Comparison of ENCODE assay signal across 8 cellular contexts in genomic region chr4:173360587-173361221, GRCh38. TPM values are rescaled to one million over a fixed set of nuclear protein-coding genes. Genes with fewer than 3 reads are reported as not detected.
DNase-seq lines count a peak whose midpoint lies in the region; ATAC-seq and TF ChIP-seq lines count a peak whose summit lies in the region.

No MANE protein-coding gene starts in this region.

- H3K9me3 Mint-ChIP-seq in effector memory CD8-positive, alpha-beta T cell = no peaks in the 10 kb centered on the region

- H3K4me3 ChIP-seq in AG04449 (ENCODE audit: low read depth, low read length) = no peak overlapping the region
- no peak overlapping the region for H3K4me3 ChIP-seq in SK-N-SH (ENCODE audit: low read depth in 2 of 2, low read length in 1 of 2)

- H3K27me3 Mint-ChIP-seq in effector memory CD8-positive, alpha-beta T cell = no peaks in the 10 kb centered on the region

- POLR2A ChIA-PET in AG04449 (lab: Yijun Ruan, JAX) = no interaction called here
- POLR2A ChIA-PET in SK-N-SH (lab: Yijun Ruan, JAX) = no interaction called here

- no peaks in the 10 kb centered on the region for H3K9me2 ChIP-seq in SK-N-SH

- H3K9ac ChIP-seq in SK-N-SH = no peak overlapping the region

- peaks cover 4% of the 10 kb centered on the region for H3F3A ChIP-seq in SK-N-SH (replicated peaks; ENCODE audit: insufficient read depth)

- intact Hi-C loops in left ventricle myocardium superior (cut with micrococcal nuclease) = no loop called here

- no peaks in the 10 kb centered on the region for H3K36me3 Mint-ChIP-seq in effector memory CD8-positive, alpha-beta T cell (ENCODE audit: insufficient read depth)

- H3K4me1 Mint-ChIP-seq in effector memory CD8-positive, alpha-beta T cell (ENCODE audit: low read depth in 2 of 2) = peaks cover 3 to 7% of the 10 kb centered on the region in 2 donors

- peak; percentile 55 for ATAC-seq in GM18511 (IDR thresholded peaks at IDR 0.05; ENCODE audit: unreplicated experiment)
- no peak for ATAC-seq in effector memory CD8-positive, alpha-beta T cell (replicated peaks)
- ATAC-seq in HG02870 (IDR thresholded peaks at IDR 0.05; ENCODE audit: unreplicated experiment) = no peak
- ATAC-seq in GM19452 (IDR thresholded peaks at IDR 0.05; ENCODE audit: unreplicated experiment) = no peak
- no peak for ATAC-seq in left ventricle myocardium superior

- no peak overlapping the region for H3K4me3 Mint-ChIP-seq in effector memory CD8-positive, alpha-beta T cell

- TF ChIP-seq CTCF in AG04449 (IDR thresholded peaks at IDR 0.05; ENCODE audit: insufficient read depth, low read length, missing control alignments) (peak; percentile 26), SK-N-SH (IDR thresholded peaks at IDR 0.05) (peak; percentile 48)

- H3K27ac ChIP-seq in SK-N-SH (ENCODE audit: low read depth in 2 of 2, low read length in 1 of 2) = no peak overlapping the region

- WGBS in SK-N-SH (ENCODE audit: low lambda C conversion rate) = 63% methylated on average over 5 of the region's 5 CpGs

- H4K20me1 ChIP-seq in SK-N-SH (ENCODE audit: insufficient read depth) = no peaks in the 10 kb centered on the region

- no peaks in the 10 kb centered on the region for H3K9me3 ChIP-seq in SK-N-SH

- peaks cover 2 to 3% of the 10 kb centered on the region in 2 experiments; a peak in 1 of 4 replicates for H3K4me1 ChIP-seq in SK-N-SH (ENCODE audit: control insufficient read depth in 1 of 2, insufficient read depth in 2 of 2, low read depth in 1 of 2, low read length in 1 of 2)

- H3K36me3 ChIP-seq in SK-N-SH (replicated peaks in 1 of 2; ENCODE audit: control insufficient read depth in 1 of 2, insufficient read depth in 2 of 2, low read length in 1 of 2) = no peaks in the 10 kb centered on the region

- no peak overlapping the region for H3K27ac Mint-ChIP-seq in effector memory CD8-positive, alpha-beta T cell

- H2AFZ ChIP-seq in SK-N-SH (ENCODE audit: low read depth) = peak overlapping the region; percentile 45; the same call in 1 of the 2 replicates

- CTCF ChIA-PET in AG04449 (lab: Yijun Ruan, JAX) = interaction anchor here (0.5 to 7.8 kb wide), 21 partner anchors 9 to 338 kb away, joined by 3 to 67 read pairs (median 4); no protein-coding TSS in a partner anchor
- CTCF ChIA-PET in SK-N-SH (lab: Yijun Ruan, JAX) = interaction anchor here (0.6 to 1.3 kb wide), 5 partner anchors 9 to 59 kb away, joined by 3 to 7 read pairs (median 3); no protein-coding TSS in a partner anchor

- no peak for TF ChIP-seq EP300 in SK-N-SH (IDR thresholded peaks at IDR 0.05; ENCODE audit: borderline replicate concordance in 1 of 2, low read depth in 1 of 2, low read length in 1 of 2)

- peak; percentile 42 for TF ChIP-seq RAD21 in SK-N-SH (IDR thresholded peaks at IDR 0.05; ENCODE audit: low read length)

- H3K4me2 ChIP-seq in SK-N-SH = no peak overlapping the region

- no peak for DNase-seq in AG04449 (ENCODE audit: low read depth, low spot score)
- DNase-seq in SK-N-SH = no peak
- peak; percentile 16 for DNase-seq in glomerular visceral epithelial cell (ENCODE audit: extremely low spot score)
- DNase-seq in effector memory CD8-positive, alpha-beta T cell = no peak
- DNase-seq in left ventricle myocardium superior = no peak

- H3K27me3 ChIP-seq in SK-N-SH (ENCODE audit: insufficient read depth) = no peaks in the 10 kb centered on the region

- no peaks in the 10 kb centered on the region for H3K79me2 ChIP-seq in SK-N-SH (ENCODE audit: insufficient read depth)

TF ChIP-seq in SK-N-SH, 30 proteins besides CTCF, POLR2A, EP300 and RAD21:
- TF ChIP-seq PBX3 (IDR thresholded peaks at IDR 0.05) (no peak), IRF3 (IDR thresholded peaks at IDR 0.05; ENCODE audit: low read depth, low read length) (no peak), SMC3 (IDR thresholded peaks at IDR 0.05; ENCODE audit: low read depth, low read length) (peak; percentile 22; the same call in 1 of the 2 replicates), FOXJ3 (CRISPR knock-in tag; IDR thresholded peaks at IDR 0.05) (no peak), ZBTB33 (IDR thresholded peaks at IDR 0.05; ENCODE audit: borderline replicate concordance, low read depth) (no peak)

RNA-seq across cellular contexts. Expression of gene SAP30, which starts 10.1 kb away (rescaled TPM):
- 16.6 and 19.0 TPM in 2 replicates for polyA plus RNA-seq in SK-N-SH (2012; rRNA removed)
- polyA plus RNA-seq in SK-N-SH (2012; cell fraction: cytosol; rRNA removed) = 20.5 and 27.1 TPM in 2 replicates
- polyA plus RNA-seq in SK-N-SH (2012; cell fraction: nucleus; rRNA removed) = 4.9 and 8.8 TPM in 2 replicates
- total RNA-seq in left ventricle myocardium superior = 15.1 TPM

RNA-seq across cellular contexts. Expression of gene HMGB2, which starts 26.5 kb away (rescaled TPM):
- 123 and 130 TPM in 2 replicates for polyA plus RNA-seq in SK-N-SH (2012; rRNA removed)
- polyA plus RNA-seq in SK-N-SH (2012; cell fraction: cytosol; rRNA removed) = 184 and 256 TPM in 2 replicates
- polyA plus RNA-seq in SK-N-SH (2012; cell fraction: nucleus; rRNA removed) = 28.9 and 47.2 TPM in 2 replicates
- 38.8 TPM for total RNA-seq in left ventricle myocardium superior

RNA-seq across cellular contexts. Expression of gene SCRG1, which starts 38.2 kb away (rescaled TPM):
- polyA plus RNA-seq in SK-N-SH (2012; rRNA removed) = 0.16 and 0.24 TPM in 2 replicates
- 0.20 and 0.26 TPM in 2 replicates for polyA plus RNA-seq in SK-N-SH (2012; cell fraction: cytosol; rRNA removed)
- 0.13 and 0.20 TPM in 2 replicates for polyA plus RNA-seq in SK-N-SH (2012; cell fraction: nucleus; rRNA removed)
- total RNA-seq in left ventricle myocardium superior = 0.35 TPM
